Comparison of ENCODE assay signal across 19 cellular contexts in the genomic region with DNA sequence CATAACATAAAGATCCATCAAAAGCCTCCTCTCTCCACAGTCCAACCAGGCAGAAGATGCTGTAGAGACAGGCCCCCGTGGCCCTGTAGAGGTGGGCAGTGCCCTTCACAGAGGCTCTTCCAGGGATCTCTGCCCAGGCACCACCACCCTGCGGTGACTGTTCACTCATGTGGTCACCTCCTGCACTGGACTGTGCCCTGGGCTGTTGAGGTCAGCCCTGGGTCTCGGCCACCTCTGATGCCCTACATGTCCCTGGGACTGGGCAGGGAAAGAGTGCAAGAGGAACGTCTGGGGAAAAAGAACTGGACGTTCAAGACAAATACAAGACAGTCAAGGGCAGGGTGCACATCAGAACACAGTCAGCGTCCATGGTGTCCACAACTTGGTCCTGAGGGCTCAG. TPM values are rescaled to one million over a fixed set of nuclear protein-coding genes. Genes with fewer than 3 reads are reported as not detected.
DNase-seq lines count a peak whose midpoint lies in the region; ATAC-seq, FAIRE-seq and TF ChIP-seq lines count a peak whose summit lies in the region.
"Had no signal": no experiment of that assay in that cellular context is flagged by ENCODE, and none has a peak within 500 bp of the region (broad histone marks: within the 10 kb centered on the region; RNA-seq: fewer than 3 reads in every experiment).

No MANE protein-coding gene starts in this region.

- no peaks in the 10 kb centered on the region for H3K27me3 ChIP-seq in osteoblast (ENCODE audit: insufficient read depth, low read length)
- no peaks in the 10 kb centered on the region for H3K27me3 ChIP-seq in aorta (ENCODE audit: control insufficient read depth in 1 of 2, insufficient read depth in 2 of 2, low read length in 1 of 2)

- H3K36me3 ChIP-seq in kidney (ENCODE audit: control insufficient read depth in 1 of 2, insufficient read depth in 2 of 2, low read length in 2 of 2) (peaks cover 13 to 19% of the 10 kb centered on the region in 2 donors), osteoblast (ENCODE audit: insufficient read depth, low read length) (peaks cover 3% of the 10 kb centered on the region), aorta (ENCODE audit: control insufficient read depth in 1 of 2, insufficient read depth in 2 of 2, low read length in 1 of 2) (peaks cover 0 to 3% of the 10 kb centered on the region in 2 donors)

- WGBS in aorta, 2 donors = 73 to 78% methylated on average over 6 of the region's 6 CpGs

- peaks cover 6% of the 10 kb centered on the region for H3K36me3 Mint-ChIP-seq in chondrocyte (ENCODE audit: low read depth)

- no peaks in the 10 kb centered on the region for H3K27me3 Mint-ChIP-seq in chondrocyte (ENCODE audit: low read depth)

- intact Hi-C loops in kidney (cut with DNase I) = no loop called here
- intact Hi-C loops in aorta (cut with DNase I) = no loop called here

- no peak overlapping the region for H3K4me2 ChIP-seq in osteoblast (ENCODE audit: insufficient read depth, low read length)
- H3K4me2 ChIP-seq: A549, GM23338 had no signal

- ATAC-seq in aorta (ENCODE audit: low FRiP score) = no peak
- ATAC-seq: CD8-positive, alpha-beta T cell; GM23338 had no signal

- H3K4me3 Mint-ChIP-seq in chondrocyte (ENCODE audit: unreplicated experiment) = no peak overlapping the region
- H3K4me3 Mint-ChIP-seq: CD14-positive monocyte; CD8-positive, alpha-beta T cell; GM23338 had no signal

- H3K79me2 ChIP-seq in osteoblast (ENCODE audit: insufficient read depth, low read length) = no peaks in the 10 kb centered on the region

- H3K9me3 Mint-ChIP-seq in chondrocyte (ENCODE audit: low read depth) = no peaks in the 10 kb centered on the region
- H3K9me3 Mint-ChIP-seq: CD14-positive monocyte; CD8-positive, alpha-beta T cell; GM23338 had no signal

- DNase-seq in chondrocyte (ENCODE audit: low spot score) (peak; percentile 70), kidney (peak; percentile 32), osteoblast (ENCODE audit: insufficient read length, low spot score, missing footprints) (peak; percentile 55), aorta (peak; percentile 15 to 54), NCI-H2227 (lab: John Stamatoyannopoulos, UW; ENCODE audit: unreplicated experiment) (no peak), NCI-H2081 treated with DMSO at 0.1 percent for 48 hours (lab: John Stamatoyannopoulos, UW) (no peak)
- DNase-seq: CD8-positive, alpha-beta T cell; COR-L47; DMS153; DMS79 treated with DMSO at 0.1 percent for 48 hours; EL; H7 had no signal

- H3K4me3 ChIP-seq in kidney (ENCODE audit: low read length in 2 of 2) (no peak overlapping the region), osteoblast (ENCODE audit: insufficient read depth, low read length) (no peak overlapping the region), aorta (ENCODE audit: low read length in 2 of 2) (no peak overlapping the region)
- H3K4me3 ChIP-seq: A549, GM23338 had no signal

- H3K27ac ChIP-seq in kidney (ENCODE audit: low read depth in 2 of 2, low read length in 2 of 2) = no peak overlapping the region
- no peak overlapping the region for H3K27ac ChIP-seq in osteoblast (ENCODE audit: low read depth, low read length)
- H3K27ac ChIP-seq in aorta (ENCODE audit: low read depth in 1 of 2, low read length in 2 of 2) = no peak overlapping the region
- H3K27ac ChIP-seq: A549, HL-60 had no signal

- H3K4me1 ChIP-seq in kidney (ENCODE audit: control insufficient read depth in 1 of 2, insufficient read depth in 1 of 2, low read depth in 1 of 2, low read length in 2 of 2) (peaks cover 0 to 2% of the 10 kb centered on the region in 2 donors), osteoblast (ENCODE audit: insufficient read depth, low read length) (no peaks in the 10 kb centered on the region), aorta (ENCODE audit: control insufficient read depth in 1 of 2, insufficient read depth in 2 of 2, low read length in 2 of 2) (no peaks in the 10 kb centered on the region)
- H3K4me1 ChIP-seq: A549 had no signal

- H3K27ac Mint-ChIP-seq in chondrocyte (ENCODE audit: unreplicated experiment) = no peak overlapping the region
- H3K27ac Mint-ChIP-seq: GM23338 had no signal

- H3K9me3 ChIP-seq in kidney (ENCODE audit: control insufficient read depth in 1 of 2, low read length in 2 of 2) = no peaks in the 10 kb centered on the region
- no peaks in the 10 kb centered on the region for H3K9me3 ChIP-seq in osteoblast (ENCODE audit: low read depth, low read length)
- no peaks in the 10 kb centered on the region for H3K9me3 ChIP-seq in aorta (ENCODE audit: control insufficient read depth, low read length)
- H3K9me3 ChIP-seq: A549 had no signal

- TF ChIP-seq CTCF in chondrocyte (IDR thresholded peaks at IDR 0.05) (no peak), kidney (IDR thresholded peaks at IDR 0.05; ENCODE audit: borderline replicate concordance, extremely low read depth, insufficient read depth) (no peak), osteoblast (IDR thresholded peaks at IDR 0.05; ENCODE audit: extremely low read depth, low read depth, low read length) (no peak)

- FAIRE-seq in kidney (lab: Jason Lieb, UNC) = no peak
- FAIRE-seq: A549, D721Med, G401.6, GM12891 had no signal

- H2AFZ ChIP-seq in osteoblast (ENCODE audit: low read length) = no peak overlapping the region
- H2AFZ ChIP-seq: GM23338 had no signal

- H3K4me1 Mint-ChIP-seq in chondrocyte (ENCODE audit: low read depth) = no peaks in the 10 kb centered on the region
- H3K4me1 Mint-ChIP-seq: CD14-positive monocyte had no signal

- H4K20me1 ChIP-seq in osteoblast (ENCODE audit: insufficient read depth, low read length) = peaks cover 3% of the 10 kb centered on the region

- no peak overlapping the region for H3K9ac ChIP-seq in kidney (ENCODE audit: low read length in 2 of 2)

RNA-seq across cellular contexts. Expression of a gene that starts 22.3 kb away (rescaled TPM):
- total RNA-seq in chondrocyte (55.6 to 68.7 TPM (median 62.0 TPM) in 3 replicates), kidney (71.4 TPM), osteoblast (82.8 and 87.9 TPM in 2 replicates), aorta (10 to 100 TPM; 54.3 to 56.6 TPM)
- polyA plus RNA-seq in kidney (ENCODE audit: insufficient read depth, low read depth, low replicate concordance) (402 TPM), aorta (100 to 1,000 TPM in 1 of 2 donors, 10 to 100 TPM in 1; 48.2 to 186 TPM)

Comparison
In these comparisons a context has a peak if more than half of its experiments do, and no peak if none do; other contexts are left out.
1. DNase-seq: peak in chondrocyte (single experiment), kidney (single experiment), osteoblast (single experiment) and aorta (2 of 2); none in NCI-H2227 (single experiment) and NCI-H2081 treated with DMSO at 0.1 percent for 48 hours (single experiment).